16 cellular contexts compared by ENCODE assay signal in the genomic region with DNA sequence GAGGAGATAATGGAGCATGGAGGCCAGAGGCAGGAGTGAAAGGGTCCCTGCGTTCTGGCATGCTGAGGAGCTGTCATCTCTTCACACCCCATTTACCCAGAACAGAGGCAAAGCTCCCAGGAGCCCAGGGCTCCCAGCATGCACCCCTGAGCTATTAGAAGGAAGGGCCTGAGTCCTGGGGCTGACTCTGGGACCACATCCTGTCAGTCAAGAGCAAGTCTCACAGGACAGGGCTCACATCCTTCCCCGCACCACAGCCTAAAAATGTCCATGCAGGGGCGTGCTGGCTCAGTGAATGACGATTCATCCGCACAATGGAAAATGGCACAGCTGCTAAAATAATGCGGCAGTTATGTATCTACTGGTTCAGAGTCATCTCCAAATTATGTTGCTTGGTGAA. TPM values are rescaled to one million over a fixed set of nuclear protein-coding genes. Genes with fewer than 3 reads are reported as not detected.
DNase-seq lines count a peak whose midpoint lies in the region; ATAC-seq and TF ChIP-seq lines count a peak whose summit lies in the region.
"Had no signal": no experiment of that assay in that cellular context is flagged by ENCODE, and none has a peak within 500 bp of the region (broad histone marks: within the 10 kb centered on the region; RNA-seq: fewer than 3 reads in every experiment).

No MANE protein-coding gene starts in this region.

- POLR2A ChIA-PET in activated naive CD8-positive, alpha-beta T cell treated with anti-CD3 and anti-CD28 coated beads, Interleukin-2, amount 10 ng/mL, durations not matched to agents 7 days and 5 days (lab: Charles Lee), result no interaction called here

- H3K4me1 Mint-ChIP-seq in activated naive CD8-positive, alpha-beta T cell treated with anti-CD3 and anti-CD28 coated beads, Interleukin-2, amount 10 ng/mL, durations not matched to agents 7 days and 5 days, result peaks cover 2% of the 10 kb centered on the region
- H3K4me1 Mint-ChIP-seq in activated naive CD8-positive, alpha-beta T cell treated with anti-CD3 and anti-CD28 coated beads for 36 hours, result no peaks in the 10 kb centered on the region
- H3K4me1 Mint-ChIP-seq: activated naive CD4-positive, alpha-beta T cell treated with anti-CD3 and anti-CD28 coated beads, Interleukin-2, amount 50 U/mL, for 24 hours had no signal

- H3K4me1 ChIP-seq in Karpas-422 (ENCODE audit: low read length) (peaks cover 4% of the 10 kb centered on the region; the same call in 1 of the 2 replicates), foreskin keratinocyte (no peaks in the 10 kb centered on the region)
- H3K4me1 ChIP-seq: left ventricle myocardium inferior, testis had no signal

- H4K20me1 ChIP-seq in Karpas-422 (ENCODE audit: insufficient read depth, low read depth, low read length), result no peaks in the 10 kb centered on the region

- H2AFZ ChIP-seq in Karpas-422 (ENCODE audit: low read length), result no peak overlapping the region

- no peaks in the 10 kb centered on the region for H3K27me3 ChIP-seq in Karpas-422 (ENCODE audit: low read length)
- no peaks in the 10 kb centered on the region for H3K27me3 ChIP-seq in foreskin keratinocyte
- H3K27me3 ChIP-seq: testis had no signal

- H3K9me3 ChIP-seq in Karpas-422 (ENCODE audit: low read length), result no peaks in the 10 kb centered on the region
- H3K9me3 ChIP-seq: Caco-2, left ventricle myocardium inferior, testis had no signal

- H3K27ac ChIP-seq in Karpas-422 (ENCODE audit: low read length), result no peak overlapping the region
- no peak overlapping the region for H3K27ac ChIP-seq in foreskin keratinocyte
- H3K27ac ChIP-seq: HL-60, left ventricle myocardium inferior, testis had no signal

- H3K4me3 Mint-ChIP-seq in activated naive CD8-positive, alpha-beta T cell treated with anti-CD3 and anti-CD28 coated beads, Interleukin-2, amount 10 ng/mL, durations not matched to agents 7 days and 5 days, result no peak overlapping the region
- H3K4me3 Mint-ChIP-seq in activated naive CD8-positive, alpha-beta T cell treated with anti-CD3 and anti-CD28 coated beads for 36 hours, result no peak overlapping the region
- H3K4me3 Mint-ChIP-seq: activated naive CD4-positive, alpha-beta T cell treated with anti-CD3 and anti-CD28 coated beads, Interleukin-2, amount 50 U/mL, for 24 hours had no signal

- H3K27ac Mint-ChIP-seq in activated naive CD8-positive, alpha-beta T cell treated with anti-CD3 and anti-CD28 coated beads, Interleukin-2, amount 10 ng/mL, durations not matched to agents 7 days and 5 days, result no peak overlapping the region
- H3K27ac Mint-ChIP-seq in activated naive CD8-positive, alpha-beta T cell treated with anti-CD3 and anti-CD28 coated beads for 36 hours, result no peak overlapping the region
- H3K27ac Mint-ChIP-seq: activated naive CD4-positive, alpha-beta T cell treated with anti-CD3 and anti-CD28 coated beads, Interleukin-2, amount 50 U/mL, for 24 hours had no signal

- no peak for TF ChIP-seq CTCF in foreskin keratinocyte (conservative IDR thresholded peaks at IDR 0.05)

- no peak overlapping the region for H3K4me3 ChIP-seq in Karpas-422 (ENCODE audit: low read length)
- H3K4me3 ChIP-seq: left ventricle myocardium inferior, testis had no signal

- no peaks in the 10 kb centered on the region for H3K9me3 Mint-ChIP-seq in activated naive CD8-positive, alpha-beta T cell treated with anti-CD3 and anti-CD28 coated beads, Interleukin-2, amount 10 ng/mL, durations not matched to agents 7 days and 5 days
- H3K9me3 Mint-ChIP-seq in activated naive CD8-positive, alpha-beta T cell treated with anti-CD3 and anti-CD28 coated beads for 36 hours, result no peaks in the 10 kb centered on the region
- H3K9me3 Mint-ChIP-seq: activated naive CD4-positive, alpha-beta T cell treated with anti-CD3 and anti-CD28 coated beads, Interleukin-2, amount 50 U/mL, for 24 hours had no signal

- DNase-seq in activated naive CD8-positive, alpha-beta T cell treated with anti-CD3 and anti-CD28 coated beads, Interleukin-2, amount 10 ng/mL, durations not matched to agents 7 days and 5 days, result no peak
- DNase-seq in activated naive CD8-positive, alpha-beta T cell treated with anti-CD3 and anti-CD28 coated beads for 36 hours, result no peak
- DNase-seq in Karpas-422 (peak; percentile 52), fibroblast of peridontal ligament (ENCODE audit: extremely low read depth) (peak; percentile 45), HuH-7 (ENCODE audit: low spot score) (no peak), foreskin keratinocyte (no peak), midbrain (lab: John Stamatoyannopoulos, UW) (no peak)
- DNase-seq: left ventricle myocardium inferior, testis had no signal

- H3K27me3 Mint-ChIP-seq in activated naive CD8-positive, alpha-beta T cell treated with anti-CD3 and anti-CD28 coated beads, Interleukin-2, amount 10 ng/mL, durations not matched to agents 7 days and 5 days, result no peaks in the 10 kb centered on the region
- no peaks in the 10 kb centered on the region for H3K27me3 Mint-ChIP-seq in activated naive CD8-positive, alpha-beta T cell treated with anti-CD3 and anti-CD28 coated beads for 36 hours
- H3K27me3 Mint-ChIP-seq: activated naive CD4-positive, alpha-beta T cell treated with anti-CD3 and anti-CD28 coated beads, Interleukin-2, amount 50 U/mL, for 24 hours had no signal

- no peak overlapping the region for H3K9ac ChIP-seq in Karpas-422 (ENCODE audit: low read length)

- peak; percentile 46 for ATAC-seq in activated naive CD8-positive, alpha-beta T cell treated with anti-CD3 and anti-CD28 coated beads, Interleukin-2, amount 10 ng/mL, durations not matched to agents 7 days and 5 days (ENCODE audit: low read depth)
- ATAC-seq in HG03565 (IDR thresholded peaks at IDR 0.05; ENCODE audit: unreplicated experiment) (no peak), foreskin keratinocyte (no peak)

- H3K4me2 ChIP-seq in Karpas-422 (ENCODE audit: low read depth, low read length, poor library complexity, severe bottlenecking), result no peak overlapping the region

- H3K9me2 ChIP-seq in Karpas-422 (replicated peaks; ENCODE audit: insufficient read depth, low read length), result no peaks in the 10 kb centered on the region

- H3K36me3 Mint-ChIP-seq in activated naive CD8-positive, alpha-beta T cell treated with anti-CD3 and anti-CD28 coated beads, Interleukin-2, amount 10 ng/mL, durations not matched to agents 7 days and 5 days, result no peaks in the 10 kb centered on the region
- no peaks in the 10 kb centered on the region for H3K36me3 Mint-ChIP-seq in activated naive CD8-positive, alpha-beta T cell treated with anti-CD3 and anti-CD28 coated beads for 36 hours
- H3K36me3 Mint-ChIP-seq: activated naive CD4-positive, alpha-beta T cell treated with anti-CD3 and anti-CD28 coated beads, Interleukin-2, amount 50 U/mL, for 24 hours had no signal

- no peaks in the 10 kb centered on the region for H3K79me2 ChIP-seq in Karpas-422 (ENCODE audit: low read length)

- H3K36me3 ChIP-seq in Karpas-422 (ENCODE audit: insufficient read depth, low read length), result no peaks in the 10 kb centered on the region
- H3K36me3 ChIP-seq: left ventricle myocardium inferior had no signal

RNA-seq across cellular contexts. Expression of gene CAMK2A, which starts 31.4 kb away (rescaled TPM):
- total RNA-seq in activated naive CD8-positive, alpha-beta T cell treated with anti-CD3 and anti-CD28 coated beads, Interleukin-2, amount 10 ng/mL, durations not matched to agents 7 days and 5 days, result not detected
- total RNA-seq in activated naive CD8-positive, alpha-beta T cell treated with anti-CD3 and anti-CD28 coated beads for 36 hours, result not detected
- not detected in 2 replicates for total RNA-seq in Karpas-422 (2014; rRNA removed; shearing (Covaris generic); ENCODE audit: low replicate concordance)
- 0.04 TPM in 1 of 2 replicates, not detected in the other for total RNA-seq in foreskin keratinocyte
- polyA plus RNA-seq in foreskin keratinocyte, result 0.01 TPM in 1 of 2 replicates, not detected in the other
- total RNA-seq: Caco-2, chondrocyte, epithelial cell of proximal tubule had no signal

RNA-seq across cellular contexts. Expression of gene ARSI, which starts 44.6 kb away (rescaled TPM):
- total RNA-seq in activated naive CD8-positive, alpha-beta T cell treated with anti-CD3 and anti-CD28 coated beads, Interleukin-2, amount 10 ng/mL, durations not matched to agents 7 days and 5 days, result not detected
- total RNA-seq in activated naive CD8-positive, alpha-beta T cell treated with anti-CD3 and anti-CD28 coated beads for 36 hours, result not detected
- total RNA-seq in Karpas-422 (2014; rRNA removed; shearing (Covaris generic); ENCODE audit: low replicate concordance), result not detected in 2 replicates
- total RNA-seq in foreskin keratinocyte, result 4.7 and 5.0 TPM in 2 replicates
- 3.5 and 3.7 TPM in 2 replicates for polyA plus RNA-seq in foreskin keratinocyte
- polyA plus RNA-seq: neural cell had no signal

Comparison
In these comparisons a context has a peak if more than half of its experiments do, and no peak if none do; other contexts are left out.
1. DNase-seq: peak in Karpas-422 (single experiment) and fibroblast of peridontal ligament (single experiment); none in activated naive CD8-positive, alpha-beta T cell treated with anti-CD3 and anti-CD28 coated beads, Interleukin-2, amount 10 ng/mL, durations not matched to agents 7 days and 5 days (single experiment), activated naive CD8-positive, alpha-beta T cell treated with anti-CD3 and anti-CD28 coated beads for 36 hours (single experiment), HuH-7 (single experiment), foreskin keratinocyte (0 of 2) and midbrain (single experiment).